24 cellular contexts compared by ENCODE assay signal in the genomic region with DNA sequence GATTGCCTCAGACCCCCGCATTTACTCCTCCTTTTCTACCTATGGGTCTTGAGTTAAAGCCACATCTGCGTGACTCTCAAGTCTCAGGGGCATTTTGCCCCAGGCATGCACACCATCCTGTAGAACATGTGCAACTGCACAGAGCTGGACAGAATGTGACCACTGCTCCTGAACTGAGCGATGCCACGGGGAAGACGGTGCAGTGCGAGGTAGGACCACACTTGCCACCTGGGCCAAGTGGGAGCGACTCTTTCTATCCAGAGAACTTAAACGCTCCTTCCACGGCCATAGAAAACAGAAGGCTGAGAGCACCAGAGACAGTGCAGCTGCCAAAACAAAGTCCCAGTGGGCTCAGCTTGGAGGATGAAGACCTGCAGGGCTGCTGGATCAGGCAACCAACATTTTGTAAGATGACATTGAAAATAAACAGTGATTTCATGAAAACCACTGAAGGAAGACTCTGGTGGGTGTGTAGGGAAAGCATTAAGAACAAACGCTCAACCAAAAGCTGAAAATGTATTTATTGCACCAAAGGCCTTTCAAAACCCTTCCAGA.
DNase-seq lines count a peak whose midpoint lies in the region; ATAC-seq and TF ChIP-seq lines count a peak whose summit lies in the region.
"Had no signal": no experiment of that assay in that cellular context is flagged by ENCODE, and none has a peak within 500 bp of the region (broad histone marks: within the 10 kb centered on the region; RNA-seq: fewer than 3 reads in every experiment).

No MANE protein-coding gene starts in this region.

- no peaks in the 10 kb centered on the region for H4K20me1 ChIP-seq in BLaER1 treated with 17β-estradiol and CSF1 and Interleukin-3, amounts not matched to agents 10 nM and 100 nM

- H3K27ac Mint-ChIP-seq in immature natural killer cell: no peak overlapping the region

- ATAC-seq in sciatic nerve: peak; percentile 77
- ATAC-seq: HCT116 had no signal

- no peak overlapping the region for H3K27ac ChIP-seq in BLaER1 treated with 17β-estradiol and CSF1 and Interleukin-3, amounts not matched to agents 10 nM and 100 nM
- no peak overlapping the region for H3K27ac ChIP-seq in coronary artery
- H3K27ac ChIP-seq: C4-2B, HL-60, SJCRH30 had no signal

- peak; percentile 0 for DNase-seq in activated T-cell treated with anti-CD3 and anti-CD28 coated beads, Interleukin-2, amount 50 U/mL, for 1 hour
- DNase-seq in activated T-cell treated with anti-CD3 and anti-CD28 coated beads for 4 hours (no peak), coronary artery (ENCODE audit: low spot score) (peak; percentile 64), sciatic nerve (ENCODE audit: low spot score) (no peak), NCI-H2081 treated with DMSO at 0.1 percent for 48 hours (lab: John Stamatoyannopoulos, UW) (no peak), immature natural killer cell (no peak), T-helper 2 cell (no peak)
- DNase-seq: 8988T; DMS53; EL; GF-D8; KBM-7; NCI-H1092 treated with DMSO at 0.1 percent for 48 hours; NCI-H1436 treated with DMSO at 0.1 percent for 48 hours; NCI-H1930; NCI-H226; NCI-H510A treated with DMSO at 0.1 percent for 48 hours; NCI-H774; NK-92 treated with Interleukin-12 subunit alpha and Interleukin-12 subunit beta, amount 100 ng/mL, for 24 hours; SJCRH30 had no signal

- H3K36me3 Mint-ChIP-seq in immature natural killer cell: no peaks in the 10 kb centered on the region

- intact Hi-C loops in sciatic nerve (cut with DNase I): no loop called here

- peaks cover 16 to 19% of the 10 kb centered on the region in 2 donors for H3K4me1 Mint-ChIP-seq in immature natural killer cell

- H3K4me3 Mint-ChIP-seq in immature natural killer cell: no peak overlapping the region

- peak overlapping the region in 9 of 11 experiments; percentile 9 to 68 (median 56); a peak in 16 of 22 replicates for H3K4me2 ChIP-seq in BLaER1 treated with 17β-estradiol and CSF1 and Interleukin-3, amounts not matched to agents 10 nM and 100 nM

- H3K36me3 ChIP-seq in BLaER1 treated with 17β-estradiol and CSF1 and Interleukin-3, amounts not matched to agents 10 nM and 100 nM: no peaks in the 10 kb centered on the region
- H3K36me3 ChIP-seq: SJCRH30 had no signal

- H3K9me3 ChIP-seq in BLaER1 treated with 17β-estradiol and CSF1 and Interleukin-3, amounts not matched to agents 10 nM and 100 nM (replicated peaks in 1 of 11): peaks cover 0 to 15% (median 10%) of the 10 kb centered on the region in 11 experiments; a peak in 13 of 22 replicates
- H3K9me3 ChIP-seq: SJCRH30 had no signal

- peaks cover 7 to 63% (median 34%) of the 10 kb centered on the region in 10 experiments for H3K4me1 ChIP-seq in BLaER1 treated with 17β-estradiol and CSF1 and Interleukin-3, amounts not matched to agents 10 nM and 100 nM
- H3K4me1 ChIP-seq: SJCRH30 had no signal

- TF ChIP-seq CTCF in coronary artery (IDR thresholded peaks at IDR 0.05): no peak

- H3K27me3 Mint-ChIP-seq in immature natural killer cell (ENCODE audit: low read depth in 3 of 3): peaks cover 0 to 8% (median 4%) of the 10 kb centered on the region in 3 donors

- peak overlapping the region in 2 of 11 experiments; percentile 27 to 43; a peak in 2 of 22 replicates for H3K9ac ChIP-seq in BLaER1 treated with 17β-estradiol and CSF1 and Interleukin-3, amounts not matched to agents 10 nM and 100 nM

- H3K9me3 Mint-ChIP-seq in immature natural killer cell: peaks cover 0 to 2% (median 0%) of the 10 kb centered on the region in 6 donors

- no peaks in the 10 kb centered on the region for H3K27me3 ChIP-seq in BLaER1 treated with 17β-estradiol and CSF1 and Interleukin-3, amounts not matched to agents 10 nM and 100 nM

- no peak overlapping the region for H3K4me3 ChIP-seq in BLaER1 treated with 17β-estradiol and CSF1 and Interleukin-3, amounts not matched to agents 10 nM and 100 nM
- no peak overlapping the region for H3K4me3 ChIP-seq in coronary artery
- H3K4me3 ChIP-seq: SJCRH30 had no signal

Comparison
In these comparisons a context has a peak if more than half of its experiments do, and no peak if none do; other contexts are left out.
1. DNase-seq: peak in activated T-cell treated with anti-CD3 and anti-CD28 coated beads, Interleukin-2, amount 50 U/mL, for 1 hour (single experiment) and coronary artery (single experiment); none in activated T-cell treated with anti-CD3 and anti-CD28 coated beads for 4 hours (single experiment), sciatic nerve (single experiment), NCI-H2081 treated with DMSO at 0.1 percent for 48 hours (single experiment), immature natural killer cell (0 of 3) and T-helper 2 cell (0 of 5).